ENCODE assay signal across 1 cellular context in the genomic region with DNA sequence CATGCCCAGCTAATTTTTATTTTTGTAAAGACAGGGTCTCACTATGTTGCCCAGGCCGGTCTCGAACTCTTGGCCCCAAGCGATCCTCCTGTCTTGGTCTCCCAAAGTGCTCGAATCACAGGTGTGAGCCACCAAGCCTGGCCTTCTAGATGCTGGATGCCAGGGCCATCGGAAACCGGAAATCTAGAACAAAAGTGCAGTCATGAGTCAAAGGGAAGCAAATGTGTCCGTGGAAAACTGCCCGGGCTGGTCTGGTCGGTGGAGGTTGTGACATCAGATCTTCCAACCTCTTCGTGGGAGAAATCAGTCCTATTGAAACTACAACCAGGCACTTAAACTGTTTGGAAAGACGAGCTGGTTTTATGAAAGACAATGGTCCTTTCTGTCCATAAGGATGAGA.
TF ChIP-seq lines count a peak whose summit lies in the region.

No MANE protein-coding gene starts in this region.

TF ChIP-seq in H1, 55 proteins besides CTCF, POLR2A, EP300 and RAD21:
- TF ChIP-seq SIX5 (IDR thresholded peaks at IDR 0.05; ENCODE audit: low read depth, low read length) (no peak), TCF12 (IDR thresholded peaks at IDR 0.05; ENCODE audit: low read depth, low read length) (no peak), SP4 (IDR thresholded peaks at IDR 0.05; ENCODE audit: low read length) (no peak), RXRA (IDR thresholded peaks at IDR 0.05; ENCODE audit: insufficient read depth, low read depth, low read length) (no peak), HDAC2 (IDR thresholded peaks at IDR 0.05; ENCODE audit: borderline replicate concordance in 1 of 2, low read depth in 2 of 2, low read length in 2 of 2) (no peak), SP2 (IDR thresholded peaks at IDR 0.05; ENCODE audit: low read length) (no peak), E2F6 (IDR thresholded peaks at IDR 0.05) (no peak), HDAC6 (IDR thresholded peaks at IDR 0.05; ENCODE audit: low read depth, low read length) (no peak), CHD2 (IDR thresholded peaks at IDR 0.05; ENCODE audit: low read length) (no peak), SAP30 (IDR thresholded peaks at IDR 0.05; ENCODE audit: insufficient read depth, insufficient replicate concordance, low read length) (no peak), RBBP5 (IDR thresholded peaks at IDR 0.05; ENCODE audit: borderline replicate concordance, low read depth, low read length) (no peak), RFX5 (IDR thresholded peaks at IDR 0.05; ENCODE audit: borderline replicate concordance, low read depth, low read length) (no peak), CBX8 (IDR thresholded peaks at IDR 0.05; ENCODE audit: borderline replicate concordance, low read depth, low read length) (no peak), USF2 (IDR thresholded peaks at IDR 0.05; ENCODE audit: low read length) (no peak), KDM1A (IDR thresholded peaks at IDR 0.05; ENCODE audit: borderline replicate concordance, low read length) (no peak), SIN3A (conservative IDR thresholded peaks at IDR 0.05 in 1 of 2, IDR thresholded peaks at IDR 0.05 in 1 of 2; ENCODE audit: low read depth in 1 of 2, low read length in 2 of 2) (no peak), ASH2L (IDR thresholded peaks at IDR 0.05; ENCODE audit: low read length) (no peak)
